1 cellular context compared by ENCODE assay signal in the genomic region with DNA sequence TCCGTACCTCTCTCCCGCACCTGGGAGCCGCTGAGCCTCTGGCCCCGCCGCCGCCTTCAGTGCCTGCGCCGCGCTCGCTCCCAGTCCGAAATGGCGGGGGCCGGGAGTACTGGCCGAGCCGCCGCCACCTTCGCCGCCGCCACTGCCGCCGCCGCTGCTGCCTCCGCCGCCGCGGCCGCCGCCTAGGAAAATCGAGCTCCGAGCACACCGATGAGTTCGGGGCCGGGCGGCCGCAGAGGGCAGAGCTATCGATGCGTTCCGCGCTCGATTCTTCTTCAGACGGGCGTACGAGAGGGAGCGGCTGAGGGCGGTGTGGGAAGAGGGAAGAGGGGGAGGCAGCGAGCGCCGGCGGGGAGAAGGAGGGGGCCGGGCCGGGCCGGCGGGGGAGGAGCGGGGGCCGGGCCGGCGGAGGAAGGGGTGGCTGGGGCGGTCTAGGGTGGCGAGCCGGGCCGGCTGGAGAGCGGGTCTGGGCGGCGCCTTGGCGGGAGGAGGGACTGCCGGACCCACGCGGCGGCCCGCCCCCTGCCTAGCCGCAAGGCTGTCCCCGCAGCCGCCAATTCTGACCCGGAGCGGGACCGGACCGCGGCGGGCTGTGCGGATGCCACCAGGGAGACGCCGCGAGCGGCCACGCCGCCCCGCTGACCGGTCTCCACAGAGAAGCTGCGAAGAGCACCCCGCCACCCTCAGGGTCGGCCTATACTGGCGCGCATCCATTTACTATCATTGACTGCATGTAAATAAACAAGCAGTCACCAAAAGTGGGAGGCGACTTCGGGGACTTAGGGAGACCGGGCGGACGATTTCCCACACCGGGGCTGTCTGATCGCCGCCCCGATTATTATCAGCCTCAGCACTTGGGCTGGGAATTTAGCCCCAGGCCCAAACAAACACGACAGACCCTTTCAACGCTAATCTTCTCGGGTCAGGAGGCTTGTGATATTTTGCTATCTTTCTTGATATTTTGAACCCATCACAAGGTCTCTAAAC.
TF ChIP-seq lines count a peak whose summit lies in the region.

TSS of gene KRAS (minus strand) at position 186 of the 987 bp plus-strand sequence.

TF ChIP-seq in K562, 482 proteins besides CTCF, POLR2A, EP300 and RAD21 (continued from another document and continues in another):
- TF ChIP-seq E2F6 (IDR thresholded peaks at IDR 0.05; ENCODE audit: borderline replicate concordance in 1 of 2, extremely low read depth in 1 of 2, insufficient read depth in 1 of 2, insufficient read length in 1 of 2, low read depth in 1 of 2, low read length in 1 of 2, poor library complexity in 1 of 2, severe bottlenecking in 1 of 2) (peak; percentile 28 to 73), HOMEZ (CRISPR knock-in tag; IDR thresholded peaks at IDR 0.05) (no peak), HLTF (IDR thresholded peaks at IDR 0.05) (no peak), ZFP1 (CRISPR knock-in tag; IDR thresholded peaks at IDR 0.05) (no peak), MYBL2 (IDR thresholded peaks at IDR 0.05; ENCODE audit: low read depth) (no peak), MYBL2 (CRISPR knock-in tag; IDR thresholded peaks at IDR 0.05; ENCODE audit: borderline replicate concordance) (no peak), DNMT1 (IDR thresholded peaks at IDR 0.05) (no peak), ESRRA (IDR thresholded peaks at IDR 0.05; ENCODE audit: borderline replicate concordance, low read depth) (peak; percentile 39; the same call in 1 of the 2 replicates), ZBTB1 (CRISPR knock-in tag; IDR thresholded peaks at IDR 0.05; ENCODE audit: borderline replicate concordance, low read depth) (peak; percentile 93; the same call in 1 of the 2 replicates), CBFA2T3 (IDR thresholded peaks at IDR 0.05) (no peak), ZNF764 (CRISPR knock-in tag; IDR thresholded peaks at IDR 0.05; ENCODE audit: low read depth) (no peak), CCNT2 (IDR thresholded peaks at IDR 0.05; ENCODE audit: borderline replicate concordance, extremely low read depth, insufficient read length, low read depth, low read length) (peak; percentile 74), ZNF449 (CRISPR knock-in tag; IDR thresholded peaks at IDR 0.05) (no peak), NCOA1 (IDR thresholded peaks at IDR 0.05; ENCODE audit: low read depth) (no peak), PHF8 (IDR thresholded peaks at IDR 0.05; ENCODE audit: borderline replicate concordance, low read length) (peak; percentile 68; the same call in 1 of the 2 replicates), SIX5 (IDR thresholded peaks at IDR 0.05; ENCODE audit: borderline replicate concordance in 1 of 2, insufficient read depth in 1 of 2, low read depth in 1 of 2, low read length in 2 of 2) (no peak), ZNF644 (tag; IDR thresholded peaks at IDR 0.05; ENCODE audit: low read depth) (no peak), SOX6 (IDR thresholded peaks at IDR 0.05) (peak; percentile 11; the same call in 1 of the 2 replicates), JUND (IDR thresholded peaks at IDR 0.05; ENCODE audit: borderline replicate concordance, low read depth, low read length) (peak; percentile 61), JUND (tag; IDR thresholded peaks at IDR 0.05; ENCODE audit: borderline replicate concordance, low read depth, low read length) (no peak; the same call in 2 of the 3 replicates), TAF9B (IDR thresholded peaks at IDR 0.05; ENCODE audit: partially characterized antibody) (no peak), TEAD4 (IDR thresholded peaks at IDR 0.05; ENCODE audit: low read length) (peak; percentile 32; the same call in 1 of the 2 replicates), TEAD4 (CRISPR knock-in tag; IDR thresholded peaks at IDR 0.05; ENCODE audit: borderline replicate concordance) (no peak), ZNF551 (CRISPR knock-in tag; IDR thresholded peaks at IDR 0.05) (no peak), FOS (IDR thresholded peaks at IDR 0.05; ENCODE audit: extremely low read depth, insufficient read length) (no peak), GABPB1 (CRISPR knock-in tag; IDR thresholded peaks at IDR 0.05) (peak; percentile 42; the same call in 1 of the 2 replicates), BHLHE40 (IDR thresholded peaks at IDR 0.05; ENCODE audit: low read length) (no peak; the same call in 1 of the 2 replicates), THAP12 (CRISPR knock-in tag; IDR thresholded peaks at IDR 0.05) (peak; percentile 62), ETV5 (CRISPR knock-in tag; IDR thresholded peaks at IDR 0.05; ENCODE audit: low read depth) (peak; percentile 52; the same call in 1 of the 2 replicates), CREB1 (IDR thresholded peaks at IDR 0.05) (peak; percentile 66), CREB1 (CRISPR knock-in tag; IDR thresholded peaks at IDR 0.05) (peak; percentile 74), ZNF75A (CRISPR knock-in tag; IDR thresholded peaks at IDR 0.05) (peak; percentile 53; the same call in 1 of the 2 replicates), NCOA2 (IDR thresholded peaks at IDR 0.05; ENCODE audit: partially characterized antibody in 2 of 2) (no peak), CBX8 (IDR thresholded peaks at IDR 0.05; ENCODE audit: borderline replicate concordance, extremely low read depth, low read depth, low read length, poor library complexity, severe bottlenecking) (no peak), ESRRB (CRISPR knock-in tag; IDR thresholded peaks at IDR 0.05; ENCODE audit: borderline replicate concordance) (no peak), FOXP1 (CRISPR knock-in tag; IDR thresholded peaks at IDR 0.05) (peak; percentile 92), RBM39 (optimal IDR thresholded peaks at IDR 0.05; ENCODE audit: low read depth, low read length) (no peak)
- TF ChIP-seq, protein P1, sequence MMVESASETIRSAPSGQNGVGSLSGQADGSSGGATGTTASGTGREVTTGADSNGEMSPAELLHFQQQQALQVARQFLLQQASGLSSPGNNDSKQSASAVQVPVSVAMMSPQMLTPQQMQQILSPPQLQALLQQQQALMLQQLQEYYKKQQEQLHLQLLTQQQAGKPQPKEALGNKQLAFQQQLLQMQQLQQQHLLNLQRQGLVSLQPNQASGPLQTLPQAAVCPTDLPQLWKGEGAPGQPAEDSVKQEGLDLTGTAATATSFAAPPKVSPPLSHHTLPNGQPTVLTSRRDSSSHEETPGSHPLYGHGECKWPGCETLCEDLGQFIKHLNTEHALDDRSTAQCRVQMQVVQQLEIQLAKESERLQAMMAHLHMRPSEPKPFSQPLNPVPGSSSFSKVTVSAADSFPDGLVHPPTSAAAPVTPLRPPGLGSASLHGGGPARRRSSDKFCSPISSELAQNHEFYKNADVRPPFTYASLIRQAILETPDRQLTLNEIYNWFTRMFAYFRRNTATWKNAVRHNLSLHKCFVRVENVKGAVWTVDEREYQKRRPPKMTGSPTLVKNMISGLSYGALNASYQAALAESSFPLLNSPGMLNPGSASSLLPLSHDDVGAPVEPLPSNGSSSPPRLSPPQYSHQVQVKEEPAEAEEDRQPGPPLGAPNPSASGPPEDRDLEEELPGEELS (CRISPR knock-in tag; IDR thresholded peaks at IDR 0.05; ENCODE audit: borderline replicate concordance) = peak; percentile 15; the same call in 1 of the 2 replicates
- TF ChIP-seq, protein P2, sequence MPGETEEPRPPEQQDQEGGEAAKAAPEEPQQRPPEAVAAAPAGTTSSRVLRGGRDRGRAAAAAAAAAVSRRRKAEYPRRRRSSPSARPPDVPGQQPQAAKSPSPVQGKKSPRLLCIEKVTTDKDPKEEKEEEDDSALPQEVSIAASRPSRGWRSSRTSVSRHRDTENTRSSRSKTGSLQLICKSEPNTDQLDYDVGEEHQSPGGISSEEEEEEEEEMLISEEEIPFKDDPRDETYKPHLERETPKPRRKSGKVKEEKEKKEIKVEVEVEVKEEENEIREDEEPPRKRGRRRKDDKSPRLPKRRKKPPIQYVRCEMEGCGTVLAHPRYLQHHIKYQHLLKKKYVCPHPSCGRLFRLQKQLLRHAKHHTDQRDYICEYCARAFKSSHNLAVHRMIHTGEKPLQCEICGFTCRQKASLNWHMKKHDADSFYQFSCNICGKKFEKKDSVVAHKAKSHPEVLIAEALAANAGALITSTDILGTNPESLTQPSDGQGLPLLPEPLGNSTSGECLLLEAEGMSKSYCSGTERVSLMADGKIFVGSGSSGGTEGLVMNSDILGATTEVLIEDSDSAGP (CRISPR knock-in tag; IDR thresholded peaks at IDR 0.05) = no peak
- TF ChIP-seq, protein P3, sequence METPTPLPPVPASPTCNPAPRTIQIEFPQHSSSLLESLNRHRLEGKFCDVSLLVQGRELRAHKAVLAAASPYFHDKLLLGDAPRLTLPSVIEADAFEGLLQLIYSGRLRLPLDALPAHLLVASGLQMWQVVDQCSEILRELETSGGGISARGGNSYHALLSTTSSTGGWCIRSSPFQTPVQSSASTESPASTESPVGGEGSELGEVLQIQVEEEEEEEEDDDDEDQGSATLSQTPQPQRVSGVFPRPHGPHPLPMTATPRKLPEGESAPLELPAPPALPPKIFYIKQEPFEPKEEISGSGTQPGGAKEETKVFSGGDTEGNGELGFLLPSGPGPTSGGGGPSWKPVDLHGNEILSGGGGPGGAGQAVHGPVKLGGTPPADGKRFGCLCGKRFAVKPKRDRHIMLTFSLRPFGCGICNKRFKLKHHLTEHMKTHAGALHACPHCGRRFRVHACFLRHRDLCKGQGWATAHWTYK (CRISPR knock-in tag; IDR thresholded peaks at IDR 0.05) = peak; percentile 19; the same call in 1 of the 2 replicates
- TF ChIP-seq, protein P4, sequence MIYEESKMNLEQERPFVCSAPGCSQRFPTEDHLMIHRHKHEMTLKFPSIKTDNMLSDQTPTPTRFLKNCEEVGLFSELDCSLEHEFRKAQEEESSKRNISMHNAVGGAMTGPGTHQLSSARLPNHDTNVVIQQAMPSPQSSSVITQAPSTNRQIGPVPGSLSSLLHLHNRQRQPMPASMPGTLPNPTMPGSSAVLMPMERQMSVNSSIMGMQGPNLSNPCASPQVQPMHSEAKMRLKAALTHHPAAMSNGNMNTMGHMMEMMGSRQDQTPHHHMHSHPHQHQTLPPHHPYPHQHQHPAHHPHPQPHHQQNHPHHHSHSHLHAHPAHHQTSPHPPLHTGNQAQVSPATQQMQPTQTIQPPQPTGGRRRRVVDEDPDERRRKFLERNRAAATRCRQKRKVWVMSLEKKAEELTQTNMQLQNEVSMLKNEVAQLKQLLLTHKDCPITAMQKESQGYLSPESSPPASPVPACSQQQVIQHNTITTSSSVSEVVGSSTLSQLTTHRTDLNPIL (CRISPR knock-in tag; IDR thresholded peaks at IDR 0.05) = no peak
- TF ChIP-seq, protein P5, sequence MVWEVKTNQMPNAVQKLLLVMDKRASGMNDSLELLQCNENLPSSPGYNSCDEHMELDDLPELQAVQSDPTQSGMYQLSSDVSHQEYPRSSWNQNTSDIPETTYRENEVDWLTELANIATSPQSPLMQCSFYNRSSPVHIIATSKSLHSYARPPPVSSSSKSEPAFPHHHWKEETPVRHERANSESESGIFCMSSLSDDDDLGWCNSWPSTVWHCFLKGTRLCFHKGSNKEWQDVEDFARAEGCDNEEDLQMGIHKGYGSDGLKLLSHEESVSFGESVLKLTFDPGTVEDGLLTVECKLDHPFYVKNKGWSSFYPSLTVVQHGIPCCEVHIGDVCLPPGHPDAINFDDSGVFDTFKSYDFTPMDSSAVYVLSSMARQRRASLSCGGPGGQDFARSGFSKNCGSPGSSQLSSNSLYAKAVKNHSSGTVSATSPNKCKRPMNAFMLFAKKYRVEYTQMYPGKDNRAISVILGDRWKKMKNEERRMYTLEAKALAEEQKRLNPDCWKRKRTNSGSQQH (CRISPR knock-in tag; IDR thresholded peaks at IDR 0.05) = no peak
- TF ChIP-seq, protein P6, sequence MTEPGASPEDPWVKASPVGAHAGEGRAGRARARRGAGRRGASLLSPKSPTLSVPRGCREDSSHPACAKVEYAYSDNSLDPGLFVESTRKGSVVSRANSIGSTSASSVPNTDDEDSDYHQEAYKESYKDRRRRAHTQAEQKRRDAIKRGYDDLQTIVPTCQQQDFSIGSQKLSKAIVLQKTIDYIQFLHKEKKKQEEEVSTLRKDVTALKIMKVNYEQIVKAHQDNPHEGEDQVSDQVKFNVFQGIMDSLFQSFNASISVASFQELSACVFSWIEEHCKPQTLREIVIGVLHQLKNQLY (CRISPR knock-in tag; conservative IDR thresholded peaks at IDR 0.05) = no peak
